ENCODE assay signal across 9 cellular contexts in genomic region chr5:17118631-17119030, GRCh38.
A peak's percentile ranks its signal among the peaks of the same experiment; 100 is the strongest.
DNase-seq lines count a peak whose midpoint lies in the region; ATAC-seq and TF ChIP-seq lines count a peak whose summit lies in the region.
"Had no signal": no experiment of that assay in that cellular context is flagged by ENCODE, and none has a peak within 500 bp of the region (broad histone marks: within the 10 kb centered on the region; RNA-seq: fewer than 3 reads in every experiment).

No MANE protein-coding gene starts in this region.

- H3K36me3 ChIP-seq in RWPE2 (ENCODE audit: low read depth), result no peaks in the 10 kb centered on the region
- H3K36me3 ChIP-seq in neural progenitor cell, result no peaks in the 10 kb centered on the region
- H3K36me3 ChIP-seq: Peyer's patch had no signal

- no peak overlapping the region for H3K4me2 ChIP-seq in neural progenitor cell

- peak; percentile 94 for DNase-seq in Daoy (ENCODE audit: low read depth)
- DNase-seq in HFFc6, result peak; percentile 94
- peak; percentile 76 for DNase-seq in RWPE2 (ENCODE audit: low spot score)
- DNase-seq in fibroblast of mammary gland (ENCODE audit: low read depth), result peak; percentile 96
- DNase-seq in neural crest cell (ENCODE audit: low read depth, low spot score), result no peak
- no peak for DNase-seq in SHP77 treated with DMSO at 0.1 percent for 48 hours (lab: John Stamatoyannopoulos, UW)
- no peak for DNase-seq in neural progenitor cell (ENCODE audit: low spot score)

- H3K9ac ChIP-seq in neural progenitor cell, result no peak overlapping the region

- H3K79me2 ChIP-seq in neural progenitor cell (ENCODE audit: low read depth), result no peaks in the 10 kb centered on the region

- H3K9me3 ChIP-seq in RWPE2 (ENCODE audit: severe bottlenecking), result no peaks in the 10 kb centered on the region
- H3K9me3 ChIP-seq in neural progenitor cell (ENCODE audit: low read depth), result no peaks in the 10 kb centered on the region
- H3K9me3 ChIP-seq: Peyer's patch had no signal

- H3K4me1 Mint-ChIP-seq in HFFc6 (ENCODE audit: low read depth) (peaks cover 83% of the 10 kb centered on the region), neural crest cell (peaks cover 60% of the 10 kb centered on the region), neural progenitor cell (peaks cover 12% of the 10 kb centered on the region)

- H4K20me1 ChIP-seq in neural progenitor cell (ENCODE audit: low read depth), result no peaks in the 10 kb centered on the region

- peak; percentile 98 for ATAC-seq in RWPE2 (ENCODE audit: low read depth)
- ATAC-seq in GM19397 (IDR thresholded peaks at IDR 0.05; ENCODE audit: unreplicated experiment), result no peak

- H3K27me3 ChIP-seq in RWPE2 (ENCODE audit: insufficient read depth, poor library complexity, severe bottlenecking) (no peaks in the 10 kb centered on the region), neural progenitor cell (no peaks in the 10 kb centered on the region)
- H3K27me3 ChIP-seq: Peyer's patch had no signal

- peaks cover 2% of the 10 kb centered on the region for H3F3A ChIP-seq in neural progenitor cell (ENCODE audit: low read depth)

- peak overlapping the region; percentile 75 for H3K27ac ChIP-seq in RWPE2 (ENCODE audit: poor library complexity, severe bottlenecking)
- H3K27ac ChIP-seq in neural progenitor cell, result no peak overlapping the region

- H3K4me1 ChIP-seq in RWPE2 (ENCODE audit: insufficient read depth, poor library complexity, severe bottlenecking) (peaks cover 26% of the 10 kb centered on the region), neural progenitor cell (peaks cover 16% of the 10 kb centered on the region)
- H3K4me1 ChIP-seq: Peyer's patch had no signal

- H3K27me3 Mint-ChIP-seq in HFFc6 (ENCODE audit: insufficient read depth) (no peaks in the 10 kb centered on the region; the same call in 1 of the 2 replicates), neural crest cell (ENCODE audit: low read depth) (no peaks in the 10 kb centered on the region), neural progenitor cell (ENCODE audit: insufficient read depth, low read depth) (no peaks in the 10 kb centered on the region)

- peaks cover 2% of the 10 kb centered on the region; the same call in 1 of the 2 replicates for H3K36me3 Mint-ChIP-seq in HFFc6 (ENCODE audit: low read depth)
- no peaks in the 10 kb centered on the region for H3K36me3 Mint-ChIP-seq in neural crest cell (ENCODE audit: low read depth)
- H3K36me3 Mint-ChIP-seq in neural progenitor cell, result peaks cover 2% of the 10 kb centered on the region

- H3K27ac Mint-ChIP-seq in HFFc6 (peak overlapping the region; percentile 98), neural crest cell (ENCODE audit: unreplicated experiment) (peak overlapping the region; percentile 98), neural progenitor cell (no peak overlapping the region)

- TF ChIP-seq CTCF in HFFc6 (IDR thresholded peaks at IDR 0.05) (no peak), RWPE2 (IDR thresholded peaks at IDR 0.05; ENCODE audit: poor library complexity, severe bottlenecking) (no peak), fibroblast of mammary gland (conservative IDR thresholded peaks at IDR 0.05; ENCODE audit: control insufficient read depth, insufficient read depth, low read depth, low read length) (no peak), neural crest cell (conservative IDR thresholded peaks at IDR 0.05) (no peak), neural progenitor cell (IDR thresholded peaks at IDR 0.05) (no peak)

- H3K4me3 Mint-ChIP-seq in HFFc6, result peak overlapping the region; percentile 74
- H3K4me3 Mint-ChIP-seq in neural crest cell, result peak overlapping the region; percentile 60
- no peak overlapping the region for H3K4me3 Mint-ChIP-seq in neural progenitor cell

- H2AFZ ChIP-seq in neural progenitor cell (replicated peaks), result no peak overlapping the region

- H3K4me3 ChIP-seq in RWPE2 (ENCODE audit: severe bottlenecking) (no peak overlapping the region), fibroblast of mammary gland (ENCODE audit: control insufficient read depth, low read depth, low read length) (no peak overlapping the region), neural progenitor cell (no peak overlapping the region)
- H3K4me3 ChIP-seq: Peyer's patch had no signal

- no peaks in the 10 kb centered on the region for H3K9me3 Mint-ChIP-seq in HFFc6
- no peaks in the 10 kb centered on the region for H3K9me3 Mint-ChIP-seq in neural crest cell
- peaks cover 6% of the 10 kb centered on the region for H3K9me3 Mint-ChIP-seq in neural progenitor cell

Comparison
In these comparisons a context has a peak if more than half of its experiments do, and no peak if none do; other contexts are left out.
1. DNase-seq: peak in Daoy (single experiment), HFFc6 (single experiment), RWPE2 (single experiment) and fibroblast of mammary gland (single experiment); none in neural crest cell (single experiment), SHP77 treated with DMSO at 0.1 percent for 48 hours (single experiment) and neural progenitor cell (single experiment).